Comparison of ENCODE assay signal across 20 cellular contexts in the genomic region with DNA sequence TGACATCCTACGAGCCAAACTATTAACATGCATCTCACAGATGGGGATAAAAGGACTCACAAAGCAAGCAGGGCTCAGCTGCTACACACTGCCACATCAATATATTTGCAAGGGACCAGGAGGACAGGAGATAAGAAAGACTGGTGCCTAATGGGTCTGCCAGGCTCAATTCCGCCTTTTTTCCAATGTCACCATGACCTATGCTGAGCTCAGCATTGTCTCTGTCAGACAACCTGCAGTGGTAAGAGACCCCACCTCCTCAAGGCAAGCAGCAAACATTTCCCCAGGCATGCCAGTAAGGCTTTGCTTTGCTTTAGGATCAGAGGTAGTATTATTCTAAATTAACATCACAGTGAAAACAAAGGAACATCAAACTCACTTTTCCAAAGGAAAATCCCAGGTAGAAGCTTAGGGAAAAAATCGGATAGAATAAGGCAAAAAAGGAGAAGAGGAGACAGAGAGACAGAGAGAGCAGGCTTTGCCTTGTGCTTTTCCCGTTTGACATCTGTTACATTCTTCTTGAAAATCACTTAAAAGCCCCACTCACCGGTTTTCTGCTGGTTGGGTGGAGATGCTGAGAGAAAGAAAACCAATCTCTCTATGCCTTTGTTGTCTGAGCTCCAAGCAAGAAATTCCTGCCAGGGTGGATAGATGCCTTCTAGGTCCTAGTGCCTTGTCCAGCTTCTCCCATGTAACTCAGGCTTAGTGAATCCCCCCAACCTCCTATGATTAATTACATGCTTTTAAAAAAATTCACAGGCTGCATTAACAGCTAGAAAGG. TPM values are rescaled to one million over a fixed set of nuclear protein-coding genes. Genes with fewer than 3 reads are reported as not detected.
DNase-seq lines count a peak whose midpoint lies in the region; ATAC-seq and TF ChIP-seq lines count a peak whose summit lies in the region.
"Had no signal": no experiment of that assay in that cellular context is flagged by ENCODE, and none has a peak within 500 bp of the region (broad histone marks: within the 10 kb centered on the region; RNA-seq: fewer than 3 reads in every experiment).

A gene (minus strand): TSS at position 602 of the 781 bp plus-strand sequence. CDS start 1,794 bp downstream, outside the sequence.

- H3K27me3 Mint-ChIP-seq in brain: peaks cover 23% of the 10 kb centered on the region
- peaks cover 3% of the 10 kb centered on the region for H3K27me3 Mint-ChIP-seq in mesothelial cell of epicardium (ENCODE audit: low read depth)
- no peaks in the 10 kb centered on the region for H3K27me3 Mint-ChIP-seq in CD8-positive, alpha-beta T cell (ENCODE audit: low read depth)

- H3K4me3 ChIP-seq in CD8-positive, alpha-beta T cell (ENCODE audit: low read depth, low read length): no peak within 1 kb of the TSS
- no peak within 1 kb of the TSS for H3K4me3 ChIP-seq in heart right ventricle
- H3K4me3 ChIP-seq: sigmoid colon had no signal

- in situ Hi-C loops in G401 (cut with HindIII; ENCODE audit: low sequenced_read_pairs): no loop called here

- H3K4me1 ChIP-seq in CD8-positive, alpha-beta T cell (ENCODE audit: insufficient read depth, low read length): no peaks in the 10 kb centered on the region
- no peaks in the 10 kb centered on the region for H3K4me1 ChIP-seq in heart right ventricle
- H3K4me1 ChIP-seq: sigmoid colon had no signal

- H3K9me3 Mint-ChIP-seq in brain (peaks cover 0 to 5% (median 0%) of the 10 kb centered on the region in 5 experiments), mesothelial cell of epicardium (no peaks in the 10 kb centered on the region)
- no peaks in the 10 kb centered on the region for H3K9me3 Mint-ChIP-seq in CD8-positive, alpha-beta T cell
- H3K9me3 Mint-ChIP-seq: activated T-helper 1 cell treated with anti-CD3 and anti-CD28 coated beads, Interleukin-12 subunit alpha, Interleukin-12 subunit beta, Interleukin-2, Interleukin-4 antibody, amounts not matched to agents 30 ng/mL and 10 ng/mL and 1 ng/mL, durations not matched to agents 14 hours and 24 hours and 36 hours; IgD-negative memory B cell had no signal

- WGBS in heart right ventricle, 2 donors: 23% methylated on average over 5 of the region's 5 CpGs

- no peaks in the 10 kb centered on the region for H3K36me3 ChIP-seq in CD8-positive, alpha-beta T cell (ENCODE audit: insufficient read depth, low read length)
- H3K36me3 ChIP-seq in heart right ventricle: no peaks in the 10 kb centered on the region
- H3K36me3 ChIP-seq: sigmoid colon had no signal

- no peak for ATAC-seq in CD8-positive, alpha-beta T cell
- ATAC-seq in heart right ventricle: no peak
- ATAC-seq: Panc1, T-helper 17 cell had no signal

- CTCF ChIA-PET in CD8-positive, alpha-beta T cell (lab: Charles Lee): no interaction called here

- POLR2A ChIA-PET in CD8-positive, alpha-beta T cell (lab: Charles Lee): interaction anchor here (0.8 kb wide), 1 partner anchor 1577 kb away, joined by 3 read pairs; no protein-coding TSS in a partner anchor

- H3K27ac ChIP-seq in CD8-positive, alpha-beta T cell (ENCODE audit: low read depth, low read length): no peak within 1 kb of the TSS
- H3K27ac ChIP-seq in heart right ventricle: no peak within 1 kb of the TSS
- H3K27ac ChIP-seq: sigmoid colon had no signal

- DNase-seq in G401 (ENCODE audit: low spot score) (peak; percentile 5), NCI-H1694 treated with DMSO at 0.1 percent for 48 hours (lab: John Stamatoyannopoulos, UW) (peak; percentile 28), mesothelial cell of epicardium (ENCODE audit: low spot score in 2 of 2, unreplicated experiment in 2 of 2) (no peak), GDM1 (lab: John Stamatoyannopoulos, UW) (no peak), heart right ventricle (no peak), inferior parietal cortex (ENCODE audit: extremely low spot score) (no peak)
- DNase-seq in CD8-positive, alpha-beta T cell: no peak
- DNase-seq: activated CD4-positive, alpha-beta T cell treated with anti-CD3 and anti-CD28 coated beads for 48 hours; amniotic stem cell; dermis blood vessel endothelial cell; DMS 273 treated with DMSO at 0.1 percent for 48 hours; kidney glomerular epithelial cell; NCI-H1105 treated with DMSO at 0.1 percent for 48 hours; sigmoid colon; stimulated activated naive CD4-positive, alpha-beta T cell; T-helper 17 cell had no signal

- no peak for TF ChIP-seq CTCF in brain (conservative IDR thresholded peaks at IDR 0.05)
- no peak for TF ChIP-seq CTCF in mesothelial cell of epicardium (IDR thresholded peaks at IDR 0.05; ENCODE audit: unreplicated experiment)
- TF ChIP-seq CTCF in CD8-positive, alpha-beta T cell (IDR thresholded peaks at IDR 0.05): no peak
- TF ChIP-seq CTCF in heart right ventricle (IDR thresholded peaks at IDR 0.05): no peak

- no peaks in the 10 kb centered on the region for H3K9me3 ChIP-seq in CD8-positive, alpha-beta T cell (ENCODE audit: low read length)
- H3K9me3 ChIP-seq in heart right ventricle: no peaks in the 10 kb centered on the region
- H3K9me3 ChIP-seq: sigmoid colon had no signal

- no peaks in the 10 kb centered on the region for H3K27me3 ChIP-seq in CD8-positive, alpha-beta T cell (ENCODE audit: insufficient read depth, low read length)
- peaks cover 0 to 59% (median 0%) of the 10 kb centered on the region in 7 donors for H3K27me3 ChIP-seq in heart right ventricle

- intact Hi-C loops in CD8-positive, alpha-beta T cell (cut with DNase I, micrococcal nuclease): no loop called here
- intact Hi-C loops in heart right ventricle (cut with DNase I): no loop called here

- H3K4me1 Mint-ChIP-seq in brain (peaks cover 64% of the 10 kb centered on the region), mesothelial cell of epicardium (peaks cover 21% of the 10 kb centered on the region)
- no peaks in the 10 kb centered on the region for H3K4me1 Mint-ChIP-seq in CD8-positive, alpha-beta T cell (ENCODE audit: low read depth)
- H3K4me1 Mint-ChIP-seq: IgD-negative memory B cell, T-helper 17 cell had no signal

- H3K4me3 Mint-ChIP-seq in brain: peak within 1 kb of the TSS; percentile 95 to 99 (median 97)
- H3K4me3 Mint-ChIP-seq in mesothelial cell of epicardium: peak within 1 kb of the TSS; percentile 54
- H3K4me3 Mint-ChIP-seq in CD8-positive, alpha-beta T cell: no peak within 1 kb of the TSS
- H3K4me3 Mint-ChIP-seq: activated T-helper 1 cell treated with anti-CD3 and anti-CD28 coated beads, Interleukin-12 subunit alpha, Interleukin-12 subunit beta, Interleukin-2, Interleukin-4 antibody, amounts not matched to agents 30 ng/mL and 10 ng/mL and 1 ng/mL, durations not matched to agents 14 hours and 24 hours and 36 hours; IgD-negative memory B cell; T-helper 17 cell had no signal

- H3K36me3 Mint-ChIP-seq in brain (peaks cover 37% of the 10 kb centered on the region), mesothelial cell of epicardium (no peaks in the 10 kb centered on the region)
- no peaks in the 10 kb centered on the region for H3K36me3 Mint-ChIP-seq in CD8-positive, alpha-beta T cell
- H3K36me3 Mint-ChIP-seq: IgD-negative memory B cell had no signal

- H3K27ac Mint-ChIP-seq in brain (peak within 1 kb of the TSS; percentile 98 to 100 (median 100)), mesothelial cell of epicardium (no peak within 1 kb of the TSS)
- no peak within 1 kb of the TSS for H3K27ac Mint-ChIP-seq in CD8-positive, alpha-beta T cell
- H3K27ac Mint-ChIP-seq: activated T-helper 1 cell treated with anti-CD3 and anti-CD28 coated beads, Interleukin-12 subunit alpha, Interleukin-12 subunit beta, Interleukin-2, Interleukin-4 antibody, amounts not matched to agents 30 ng/mL and 10 ng/mL and 1 ng/mL, durations not matched to agents 14 hours and 24 hours and 36 hours; IgD-negative memory B cell; T-helper 17 cell had no signal

RNA-seq across cellular contexts. Expression of the gene that starts here (rescaled TPM):
- not detected in 2 replicates for total RNA-seq in G401 (2014; rRNA removed; shearing (Covaris generic))
- polyA plus RNA-seq in brain (ENCODE audit: insufficient read depth, low read depth, low replicate concordance) (19.2 TPM), heart right ventricle (under 1 TPM in 1 of 2 donors, not detected in 1; under 0.01 TPM)
- total RNA-seq in mesothelial cell of epicardium (6.1 TPM in 3 replicates), heart right ventricle (under 1 TPM in 8 of 10 donors, not detected in 2; 0.07 to 0.18 (median 0.09) TPM)
- total RNA-seq in CD8-positive, alpha-beta T cell: not detected
- total RNA-seq: activated T-helper 1 cell treated with anti-CD3 and anti-CD28 coated beads, Interleukin-12 subunit alpha, Interleukin-12 subunit beta, Interleukin-2, Interleukin-4 antibody, amounts not matched to agents 30 ng/mL and 10 ng/mL and 1 ng/mL, durations not matched to agents 14 hours and 24 hours and 36 hours; dermis blood vessel endothelial cell; T-helper 17 cell had no signal
- polyA plus RNA-seq: IgD-negative memory B cell had no signal

Comparison
In these comparisons a context has a peak if more than half of its experiments do, and no peak if none do; other contexts are left out.
1. RNA of the gene that starts here (polyA plus RNA-seq): 19.2 TPM in brain (single experiment); under 0.01 TPM in heart right ventricle; every median in the first group is over 10 times any median in the second.
2. Peak in DNase-seq in G401; RNA of the gene not detected or under 1 TPM.
3. H3K27ac Mint-ChIP-seq: peak in brain (5 of 5); none in mesothelial cell of epicardium (single experiment) and CD8-positive, alpha-beta T cell (single experiment).